Comparison of ENCODE assay signal across 12 cellular contexts in the genomic region with DNA sequence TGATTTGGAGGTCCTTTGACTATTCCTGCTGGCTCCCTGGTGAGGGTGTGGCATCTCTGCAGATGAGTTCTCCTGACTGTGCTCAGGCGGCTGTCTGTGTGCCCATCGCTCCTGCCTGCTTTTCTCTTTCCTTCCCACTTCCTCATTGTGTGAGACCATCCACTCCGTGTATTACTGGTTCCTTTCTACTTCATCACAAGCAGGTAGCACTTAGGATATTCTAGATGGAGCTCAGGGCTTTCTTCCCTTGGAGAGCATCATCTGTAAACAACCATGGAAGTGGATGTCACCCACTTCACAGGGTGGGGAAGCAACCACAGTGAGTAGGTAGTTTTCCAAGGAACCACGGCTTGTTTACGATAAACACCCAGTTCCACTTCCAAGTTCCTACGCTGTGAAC. TPM values are rescaled to one million over a fixed set of nuclear protein-coding genes. Genes with fewer than 3 reads are reported as not detected.
DNase-seq lines count a peak whose midpoint lies in the region; ATAC-seq and TF ChIP-seq lines count a peak whose summit lies in the region.
"Had no signal": no experiment of that assay in that cellular context is flagged by ENCODE, and none has a peak within 500 bp of the region (broad histone marks: within the 10 kb centered on the region; RNA-seq: fewer than 3 reads in every experiment).

No MANE protein-coding gene starts in this region.

- H3K27me3 Mint-ChIP-seq in activated naive CD4-positive, alpha-beta T cell treated with anti-CD3 and anti-CD28 coated beads for 36 hours (ENCODE audit: low read depth): no peaks in the 10 kb centered on the region
- H3K27me3 Mint-ChIP-seq in chondrocyte (ENCODE audit: low read depth): no peaks in the 10 kb centered on the region
- H3K27me3 Mint-ChIP-seq in stimulated activated naive B cell treated with anti-CD40 and anti-IgM and Interleukin-4, amounts not matched to agents 10 μg/mL and 1 μg/mL and 100 μg/mL, for 72 hours: no peaks in the 10 kb centered on the region

- ATAC-seq in stimulated activated naive B cell treated with anti-CD40 and anti-IgM and Interleukin-4, amounts not matched to agents 10 μg/mL and 1 μg/mL and 100 μg/mL, for 72 hours (replicated peaks): peak; percentile 68 to 75

- peaks cover 83% of the 10 kb centered on the region for H3K4me1 Mint-ChIP-seq in activated naive CD4-positive, alpha-beta T cell treated with anti-CD3 and anti-CD28 coated beads for 36 hours (ENCODE audit: low read depth)
- peaks cover 67% of the 10 kb centered on the region for H3K4me1 Mint-ChIP-seq in chondrocyte (ENCODE audit: low read depth)
- peaks cover 48 to 88% of the 10 kb centered on the region in 2 donors for H3K4me1 Mint-ChIP-seq in stimulated activated naive B cell treated with anti-CD40 and anti-IgM and Interleukin-4, amounts not matched to agents 10 μg/mL and 1 μg/mL and 100 μg/mL, for 72 hours

- no peak overlapping the region for H3K4me3 Mint-ChIP-seq in activated naive CD4-positive, alpha-beta T cell treated with anti-CD3 and anti-CD28 coated beads for 36 hours
- H3K4me3 Mint-ChIP-seq in chondrocyte (ENCODE audit: unreplicated experiment): no peak overlapping the region
- H3K4me3 Mint-ChIP-seq in stimulated activated naive B cell treated with anti-CD40 and anti-IgM and Interleukin-4, amounts not matched to agents 10 μg/mL and 1 μg/mL and 100 μg/mL, for 72 hours: peak overlapping the region; percentile 20 to 47

- H3K27ac Mint-ChIP-seq in activated naive CD4-positive, alpha-beta T cell treated with anti-CD3 and anti-CD28 coated beads for 36 hours: peak overlapping the region; percentile 13
- peak overlapping the region; percentile 41 for H3K27ac Mint-ChIP-seq in chondrocyte (ENCODE audit: unreplicated experiment)
- H3K27ac Mint-ChIP-seq in stimulated activated naive B cell treated with anti-CD40 and anti-IgM and Interleukin-4, amounts not matched to agents 10 μg/mL and 1 μg/mL and 100 μg/mL, for 72 hours: peak overlapping the region; percentile 88

- CTCF ChIA-PET in activated naive CD4-positive, alpha-beta T cell treated with anti-CD3 and anti-CD28 coated beads for 36 hours (lab: Charles Lee): no interaction called here

- H3K9me3 Mint-ChIP-seq in activated naive CD4-positive, alpha-beta T cell treated with anti-CD3 and anti-CD28 coated beads for 36 hours: no peaks in the 10 kb centered on the region
- H3K9me3 Mint-ChIP-seq in chondrocyte (ENCODE audit: low read depth): no peaks in the 10 kb centered on the region
- no peaks in the 10 kb centered on the region for H3K9me3 Mint-ChIP-seq in stimulated activated naive B cell treated with anti-CD40 and anti-IgM and Interleukin-4, amounts not matched to agents 10 μg/mL and 1 μg/mL and 100 μg/mL, for 72 hours

- no peak for DNase-seq in activated naive CD4-positive, alpha-beta T cell treated with anti-CD3 and anti-CD28 coated beads for 36 hours
- DNase-seq in activated naive CD4-positive, alpha-beta T cell (lab: John Stamatoyannopoulos, UW): no peak
- peak; percentile 46 to 50 for DNase-seq in Kasumi-1 (lab: John Stamatoyannopoulos, UW)
- DNase-seq in chondrocyte (ENCODE audit: low spot score): no peak
- DNase-seq in stimulated activated naive B cell treated with anti-CD40 and anti-IgM and Interleukin-4, amounts not matched to agents 10 μg/mL and 1 μg/mL and 100 μg/mL, for 72 hours: no peak
- DNase-seq in NCI-H1105 (lab: John Stamatoyannopoulos, UW): no peak
- no peak for DNase-seq in NCI-H345 (lab: John Stamatoyannopoulos, UW)
- DNase-seq in NCI-H2081 (lab: John Stamatoyannopoulos, UW): no peak
- DNase-seq: activated naive CD4-positive, alpha-beta T cell treated with anti-CD3 and anti-CD28 coated beads, Interleukin-2, amount 50 U/mL, for 16 hours; C1 segment of cervical spinal cord; GM23248; T-helper 9 cell had no signal

- intact Hi-C loops in activated naive CD4-positive, alpha-beta T cell treated with anti-CD3 and anti-CD28 coated beads for 36 hours (cut with micrococcal nuclease): no loop called here

- no peak for TF ChIP-seq CTCF in chondrocyte (IDR thresholded peaks at IDR 0.05)

- H3K36me3 Mint-ChIP-seq in activated naive CD4-positive, alpha-beta T cell treated with anti-CD3 and anti-CD28 coated beads for 36 hours (ENCODE audit: low read depth): peaks cover 8% of the 10 kb centered on the region
- H3K36me3 Mint-ChIP-seq in chondrocyte (ENCODE audit: low read depth): no peaks in the 10 kb centered on the region
- H3K36me3 Mint-ChIP-seq in stimulated activated naive B cell treated with anti-CD40 and anti-IgM and Interleukin-4, amounts not matched to agents 10 μg/mL and 1 μg/mL and 100 μg/mL, for 72 hours: peaks cover 33 to 47% of the 10 kb centered on the region in 2 donors

RNA-seq across cellular contexts. Expression of a gene that starts 15.7 kb away (rescaled TPM):
- total RNA-seq in activated naive CD4-positive, alpha-beta T cell treated with anti-CD3 and anti-CD28 coated beads for 36 hours: 10 to 100 TPM; 69.0 to 72.1 TPM
- total RNA-seq in chondrocyte: 98.2 to 112 TPM (median 108 TPM) in 3 replicates

Comparison
In these comparisons a context has a peak if more than half of its experiments do, and no peak if none do; other contexts are left out.
1. DNase-seq: peak in Kasumi-1 (2 of 2); none in activated naive CD4-positive, alpha-beta T cell treated with anti-CD3 and anti-CD28 coated beads for 36 hours (single experiment), activated naive CD4-positive, alpha-beta T cell (0 of 4), chondrocyte (single experiment), stimulated activated naive B cell treated with anti-CD40 and anti-IgM and Interleukin-4, amounts not matched to agents 10 μg/mL and 1 μg/mL and 100 μg/mL, for 72 hours (single experiment), NCI-H1105 (single experiment), NCI-H345 (single experiment) and NCI-H2081 (0 of 2).
2. H3K27ac Mint-ChIP-seq: peak in every context shown above with its lines; median percentile 88 in stimulated activated naive B cell treated with anti-CD40 and anti-IgM and Interleukin-4, amounts not matched to agents 10 μg/mL and 1 μg/mL and 100 μg/mL, for 72 hours; 41 in chondrocyte; 13 in activated naive CD4-positive, alpha-beta T cell treated with anti-CD3 and anti-CD28 coated beads for 36 hours.
3. H3K4me3 Mint-ChIP-seq: peak in stimulated activated naive B cell treated with anti-CD40 and anti-IgM and Interleukin-4, amounts not matched to agents 10 μg/mL and 1 μg/mL and 100 μg/mL, for 72 hours (2 of 2); none in activated naive CD4-positive, alpha-beta T cell treated with anti-CD3 and anti-CD28 coated beads for 36 hours (single experiment) and chondrocyte (single experiment).